ENCODE assay signal across 11 cellular contexts in genomic region chr4:185738038-185738552, GRCh38.
A peak's percentile ranks its signal among the peaks of the same experiment; 100 is the strongest.
DNase-seq lines count a peak whose midpoint lies in the region; ATAC-seq and TF ChIP-seq lines count a peak whose summit lies in the region.
"Had no signal": no experiment of that assay in that cellular context is flagged by ENCODE, and none has a peak within 500 bp of the region (broad histone marks: within the 10 kb centered on the region; RNA-seq: fewer than 3 reads in every experiment).

No MANE protein-coding gene starts in this region.

- no peaks in the 10 kb centered on the region for H3K79me2 ChIP-seq in fibroblast of lung (ENCODE audit: control insufficient read depth, insufficient read depth, low read length)

- H3K27me3 ChIP-seq in fibroblast of lung (ENCODE audit: control insufficient read depth, insufficient read depth, low read length) (peaks cover 5% of the 10 kb centered on the region), neuronal stem cell (ENCODE audit: control insufficient read depth in 3 of 3, insufficient read depth in 3 of 3, low read depth in 1 of 3, low read length in 3 of 3) (no peaks in the 10 kb centered on the region)

- no peak overlapping the region for H3K14ac ChIP-seq in neuronal stem cell (ENCODE audit: low read length)

- peak overlapping the region; percentile 46 for H3K23ac ChIP-seq in neuronal stem cell (ENCODE audit: low read depth, low read length, poor library complexity)

- CTCF ChIA-PET in AG04449 (lab: Yijun Ruan, JAX), result interaction anchor here (0.8 to 1.5 kb wide), 2 partner anchors 284 to 300 kb away, joined by 3 to 6 read pairs; no protein-coding TSS in a partner anchor

- DNase-seq in AG04449 (ENCODE audit: low read depth, low spot score), result peak; percentile 52
- peak; percentile 79 for DNase-seq in amniotic epithelial cell (ENCODE audit: low read depth)
- peak; percentile 72 to 92 for DNase-seq in fibroblast of lung (ENCODE audit: low read depth in 2 of 2)
- no peak for DNase-seq in neuronal stem cell (ENCODE audit: low spot score)
- DNase-seq in activated gamma-delta T cell (lab: John Stamatoyannopoulos, UW), result no peak
- no peak for DNase-seq in head of caudate nucleus
- DNase-seq in ecto neural progenitor cell (ENCODE audit: low spot score), result no peak
- DNase-seq: activated CD4-positive, CD25-positive, alpha-beta regulatory T cell; PC-3 had no signal

- H3K9ac ChIP-seq in fibroblast of lung (ENCODE audit: insufficient read depth, low read length) (no peak overlapping the region), neuronal stem cell (ENCODE audit: low read depth, low read length, poor library complexity) (no peak overlapping the region)

- TF ChIP-seq CTCF in AG04449 (IDR thresholded peaks at IDR 0.05; ENCODE audit: insufficient read depth, low read length, missing control alignments) (no peak), fibroblast of lung (conservative IDR thresholded peaks at IDR 0.05 in 1 of 2, IDR thresholded peaks at IDR 0.05 in 1 of 2; ENCODE audit: low read depth in 1 of 2, low read length in 2 of 2) (no peak)

- no peak overlapping the region for H2BK12ac ChIP-seq in neuronal stem cell (ENCODE audit: low read length)

- no peak for ATAC-seq in GM21528 (IDR thresholded peaks at IDR 0.05; ENCODE audit: low FRiP score, unreplicated experiment)
- ATAC-seq: PC-3 had no signal

- POLR2A ChIA-PET in AG04449 (lab: Yijun Ruan, JAX), result no interaction called here

- no peak overlapping the region for H4K91ac ChIP-seq in neuronal stem cell (ENCODE audit: low read depth, low read length, poor library complexity)

- H3K79me1 ChIP-seq in neuronal stem cell (ENCODE audit: low read depth, low read length), result no peaks in the 10 kb centered on the region

- H3K18ac ChIP-seq in neuronal stem cell (ENCODE audit: low read length), result no peak overlapping the region

- no CpG with 5 or more reads among the region's 10 CpGs for WGBS in neuronal stem cell (ENCODE audit: extremely low coverage in 2 of 2, insufficient read length in 2 of 2, insufficient replicate concordance in 1 of 2), 2 donors

- H3K4me1 ChIP-seq in fibroblast of lung (ENCODE audit: control insufficient read depth, extremely low read depth, insufficient read depth, low read length) (peaks cover 8% of the 10 kb centered on the region), neuronal stem cell (ENCODE audit: control insufficient read depth in 2 of 2, insufficient read depth in 1 of 2, low read depth in 1 of 2, low read length in 2 of 2) (peaks cover 12 to 39% of the 10 kb centered on the region in 2 donors)

- H3K9me3 ChIP-seq in fibroblast of lung (ENCODE audit: control insufficient read depth, insufficient read depth, low read depth, low read length), result no peaks in the 10 kb centered on the region
- peaks cover 4 to 8% of the 10 kb centered on the region in 2 donors for H3K9me3 ChIP-seq in neuronal stem cell (replicated peaks in 1 of 2; ENCODE audit: control insufficient read depth in 2 of 2, insufficient read depth in 1 of 2, low read depth in 1 of 2, low read length in 2 of 2)
- H3K9me3 ChIP-seq: neutrophil had no signal

- H2BK15ac ChIP-seq in neuronal stem cell (ENCODE audit: low read length), result no peak overlapping the region

- H2BK5ac ChIP-seq in neuronal stem cell (ENCODE audit: low read length), result no peak overlapping the region

- H3K4ac ChIP-seq in neuronal stem cell (ENCODE audit: low read length), result no peak overlapping the region

- H3K36me3 ChIP-seq in fibroblast of lung (ENCODE audit: control insufficient read depth, insufficient read depth, low read length) (no peaks in the 10 kb centered on the region), neuronal stem cell (replicated peaks in 1 of 2; ENCODE audit: control insufficient read depth in 2 of 2, insufficient read depth in 2 of 2, low read length in 2 of 2) (peaks cover 2 to 5% of the 10 kb centered on the region in 2 donors)
- H3K36me3 ChIP-seq: neutrophil had no signal

- H3K27ac ChIP-seq in fibroblast of lung (ENCODE audit: insufficient read depth, low read length) (no peak overlapping the region), neuronal stem cell (replicated peaks; ENCODE audit: low read length) (no peak overlapping the region)
- H3K27ac ChIP-seq: neutrophil had no signal

- H3K4me2 ChIP-seq in fibroblast of lung (ENCODE audit: extremely low read depth, insufficient read depth, low read length) (peak overlapping the region; percentile 52), neuronal stem cell (ENCODE audit: insufficient read depth, low read length, poor library complexity, severe bottlenecking) (no peak overlapping the region)

- no peak overlapping the region for H2BK120ac ChIP-seq in neuronal stem cell (ENCODE audit: low read depth, low read length)

- no peak overlapping the region for H3K4me3 ChIP-seq in AG04449 (ENCODE audit: low read depth, low read length)
- H3K4me3 ChIP-seq in fibroblast of lung (replicated peaks in 1 of 4; ENCODE audit: control extremely low read depth in 1 of 4, insufficient read depth in 1 of 4, low read depth in 3 of 4, low read length in 4 of 4), result peak overlapping the region in 2 of 4 experiments; percentile 32 to 37
- no peak overlapping the region for H3K4me3 ChIP-seq in neuronal stem cell (ENCODE audit: low read length in 2 of 2)

- H2AFZ ChIP-seq in fibroblast of lung (ENCODE audit: low read length) (no peak overlapping the region), neuronal stem cell (ENCODE audit: low read length) (no peak overlapping the region)

- H4K20me1 ChIP-seq in fibroblast of lung (ENCODE audit: control insufficient read depth, extremely low read depth, insufficient read depth, low read length), result no peaks in the 10 kb centered on the region

- H2AK5ac ChIP-seq in neuronal stem cell (ENCODE audit: low read depth, low read length), result no peak overlapping the region

- intact Hi-C loops in head of caudate nucleus (cut with DNase I), result no loop called here

- no peak overlapping the region for H4K8ac ChIP-seq in neuronal stem cell (ENCODE audit: low read depth, low read length)

Comparison
In these comparisons a context has a peak if more than half of its experiments do, and no peak if none do; other contexts are left out.
1. DNase-seq: peak in AG04449 (single experiment), amniotic epithelial cell (single experiment) and fibroblast of lung (2 of 2); none in neuronal stem cell (single experiment), activated gamma-delta T cell (single experiment), head of caudate nucleus (0 of 42) and ecto neural progenitor cell (single experiment).